1 cellular context compared by ENCODE assay signal in the genomic region with DNA sequence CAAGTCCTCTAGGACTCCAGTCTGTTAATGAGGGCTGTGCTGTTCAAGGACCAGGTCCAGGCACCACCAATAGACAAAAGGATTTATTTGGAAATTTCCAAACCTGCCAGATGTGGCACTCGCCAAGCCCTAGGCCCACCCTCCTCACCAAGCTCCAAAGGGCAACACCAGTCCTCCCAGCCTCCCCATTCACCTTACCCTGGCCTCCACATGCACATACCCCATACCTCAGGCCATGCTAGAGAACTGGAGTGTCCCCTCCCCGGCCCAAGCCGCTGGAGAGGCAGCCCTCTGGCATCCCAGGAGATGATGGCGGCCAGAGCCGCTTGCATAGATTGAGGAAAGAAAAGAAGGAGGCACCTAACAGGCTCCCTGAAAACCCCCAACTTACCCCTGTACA.
TF ChIP-seq lines count a peak whose summit lies in the region.

No MANE protein-coding gene starts in this region.

TF ChIP-seq in GM12878, 131 proteins besides CTCF, POLR2A, EP300 and RAD21:
- TF ChIP-seq SMC3 (IDR thresholded peaks at IDR 0.05; ENCODE audit: borderline replicate concordance, low read length) (no peak), STAT3 (IDR thresholded peaks at IDR 0.05; ENCODE audit: low read depth, low read length) (no peak), E2F4 (IDR thresholded peaks at IDR 0.05; ENCODE audit: low read depth, low read length) (no peak), TCF3 (IDR thresholded peaks at IDR 0.05; ENCODE audit: borderline replicate concordance, insufficient read depth, low read depth, low read length) (no peak), ZZZ3 (IDR thresholded peaks at IDR 0.05; ENCODE audit: control insufficient read depth, insufficient read length, low read depth) (no peak), MTA3 (IDR thresholded peaks at IDR 0.05; ENCODE audit: borderline replicate concordance, low read length) (no peak), CREM (IDR thresholded peaks at IDR 0.05; ENCODE audit: low read depth) (no peak), POLR2AphosphoS5 (IDR thresholded peaks at IDR 0.05; ENCODE audit: low read length) (no peak), CHD1 (IDR thresholded peaks at IDR 0.05; ENCODE audit: low read depth, low read length) (no peak), SRF (IDR thresholded peaks at IDR 0.05; ENCODE audit: low read depth in 2 of 2, low read length in 2 of 2) (no peak)
